24 cellular contexts compared by ENCODE assay signal in genomic region chr7:110601710-110602109, GRCh38.
"Had no signal": no experiment of that assay in that cellular context is flagged by ENCODE, and none has a peak within 500 bp of the region (broad histone marks: within the 10 kb centered on the region; RNA-seq: fewer than 3 reads in every experiment).

No MANE protein-coding gene starts in this region.

- DNase-seq: islet precursor cell; left ventricle myocardium inferior; mesendoderm; naive B cell; natural killer cell; nephron progenitor cell; ovary; right lobe of liver; stimulated activated CD4-positive, alpha-beta T cell treated with anti-CD3 and anti-CD28 coated beads, Interleukin-1b, Interleukin-23, amount 100 ng/mL, for 48 hours; stimulated activated CD4-positive, alpha-beta T cell treated with anti-CD3 and anti-CD28 coated beads, Interleukin-2, amount 100 ng/mL, for 48 hours; stimulated activated CD4-positive, alpha-beta T cell treated with anti-CD3 and anti-CD28 coated beads, Interleukin-4, amount 100 ng/mL, for 4 hours; stimulated activated CD8-positive, alpha-beta memory T cell treated with anti-CD3 and anti-CD28 coated beads, Interleukin-4, amount 100 ng/mL, for 48 hours; stimulated activated naive CD4-positive, alpha-beta T cell treated with Interleukin-2 at 50 U/mL for 16 hours; stimulated activated naive CD8-positive, alpha-beta T cell treated with anti-CD3 and anti-CD28 coated beads, Interleukin-15, amount 100 ng/mL, for 72 hours; substantia nigra; uterus had no signal

- H3K4me2 ChIP-seq: smooth muscle cell had no signal

- H3K27ac Mint-ChIP-seq: mesothelial cell of epicardium; naive B cell; natural killer cell; nephron progenitor cell; progenitor cell of endocrine pancreas; stimulated activated memory B cell treated with anti-CD40 and anti-IgM and Interleukin-4, amounts not matched to agents 10 μg/mL and 1 μg/mL and 100 μg/mL, for 72 hours; stimulated activated naive CD8-positive, alpha-beta T cell treated with anti-CD3 and anti-CD28 coated beads, Interleukin-15, amount 100 ng/mL, for 72 hours; type B pancreatic cell had no signal

- H3K4me1 ChIP-seq: left ventricle myocardium inferior, right atrium auricular region, right lobe of liver, tibial nerve, uterus had no signal

- H3K4me3 ChIP-seq: left ventricle myocardium inferior, lung, ovary, right atrium auricular region, right lobe of liver, smooth muscle cell, tibial nerve, uterus had no signal

- H3K4me1 Mint-ChIP-seq: naive B cell; natural killer cell; nephron progenitor cell; stimulated activated memory B cell treated with anti-CD40 and anti-IgM and Interleukin-4, amounts not matched to agents 10 μg/mL and 1 μg/mL and 100 μg/mL, for 72 hours; stimulated activated naive CD8-positive, alpha-beta T cell treated with anti-CD3 and anti-CD28 coated beads, Interleukin-15, amount 100 ng/mL, for 72 hours had no signal

- H3K4me3 Mint-ChIP-seq: mesothelial cell of epicardium; naive B cell; natural killer cell; nephron progenitor cell; stimulated activated memory B cell treated with anti-CD40 and anti-IgM and Interleukin-4, amounts not matched to agents 10 μg/mL and 1 μg/mL and 100 μg/mL, for 72 hours; stimulated activated naive CD8-positive, alpha-beta T cell treated with anti-CD3 and anti-CD28 coated beads, Interleukin-15, amount 100 ng/mL, for 72 hours; type B pancreatic cell had no signal

- H3K36me3 ChIP-seq: left ventricle myocardium inferior, ovary, right atrium auricular region, right lobe of liver, tibial nerve, uterus had no signal

- H3K9me3 ChIP-seq: left ventricle myocardium inferior, ovary, right atrium auricular region, right lobe of liver, tibial nerve, uterus had no signal

- H3K27me3 Mint-ChIP-seq: naive B cell; progenitor cell of endocrine pancreas; stimulated activated memory B cell treated with anti-CD40 and anti-IgM and Interleukin-4, amounts not matched to agents 10 μg/mL and 1 μg/mL and 100 μg/mL, for 72 hours; stimulated activated naive CD8-positive, alpha-beta T cell treated with anti-CD3 and anti-CD28 coated beads, Interleukin-15, amount 100 ng/mL, for 72 hours; type B pancreatic cell had no signal

- H3K27ac ChIP-seq: left ventricle myocardium inferior, ovary, right atrium auricular region, right lobe of liver, tibial nerve, uterus had no signal

- ATAC-seq: natural killer cell; right lobe of liver; stimulated activated memory B cell treated with anti-CD40 and anti-IgM and Interleukin-4, amounts not matched to agents 10 μg/mL and 1 μg/mL and 100 μg/mL, for 72 hours; stimulated activated naive CD8-positive, alpha-beta T cell treated with anti-CD3 and anti-CD28 coated beads, Interleukin-15, amount 100 ng/mL, for 72 hours had no signal

- H3K36me3 Mint-ChIP-seq: mesothelial cell of epicardium; naive B cell; natural killer cell; stimulated activated memory B cell treated with anti-CD40 and anti-IgM and Interleukin-4, amounts not matched to agents 10 μg/mL and 1 μg/mL and 100 μg/mL, for 72 hours; type B pancreatic cell had no signal

- H3K27me3 ChIP-seq: ovary, right atrium auricular region, right lobe of liver, tibial nerve, uterus had no signal

- H3K9me3 Mint-ChIP-seq: mesothelial cell of epicardium; nephron progenitor cell; stimulated activated memory B cell treated with anti-CD40 and anti-IgM and Interleukin-4, amounts not matched to agents 10 μg/mL and 1 μg/mL and 100 μg/mL, for 72 hours; stimulated activated naive CD8-positive, alpha-beta T cell treated with anti-CD3 and anti-CD28 coated beads, Interleukin-15, amount 100 ng/mL, for 72 hours; type B pancreatic cell had no signal
